Comparison of ENCODE assay signal across 9 cellular contexts in genomic region chr1:10507111-10507879, GRCh38. TPM values are rescaled to one million over a fixed set of nuclear protein-coding genes. Genes with fewer than 3 reads are reported as not detected.
DNase-seq lines count a peak whose midpoint lies in the region; ATAC-seq, FAIRE-seq and TF ChIP-seq lines count a peak whose summit lies in the region.
"Had no signal": no experiment of that assay in that cellular context is flagged by ENCODE, and none has a peak within 500 bp of the region (broad histone marks: within the 10 kb centered on the region; RNA-seq: fewer than 3 reads in every experiment).

No MANE protein-coding gene starts in this region.

- no peaks in the 10 kb centered on the region for H3K36me3 ChIP-seq in Loucy (ENCODE audit: insufficient read depth, low read length)

- ATAC-seq in omental fat pad (ENCODE audit: low FRiP score) (peak; percentile 75), HG03521 (IDR thresholded peaks at IDR 0.05; ENCODE audit: unreplicated experiment) (no peak), HG02588 (IDR thresholded peaks at IDR 0.05; ENCODE audit: unreplicated experiment) (no peak)

- peak; percentile 99 for TF ChIP-seq CTCF in Loucy (conservative IDR thresholded peaks at IDR 0.05; ENCODE audit: low read length)
- TF ChIP-seq CTCF in omental fat pad (IDR thresholded peaks at IDR 0.05), result peak in 1 of 3 donors; percentile 57

- peak overlapping the region; percentile 81 for H3K4me2 ChIP-seq in Loucy (ENCODE audit: low read depth, low read length, poor library complexity, severe bottlenecking)

- H4K20me1 ChIP-seq in Loucy (ENCODE audit: insufficient read depth, low read length, poor library complexity, severe bottlenecking), result no peaks in the 10 kb centered on the region

- H3K79me2 ChIP-seq in Loucy (ENCODE audit: insufficient read depth, low read length), result peaks cover 74% of the 10 kb centered on the region

- H3K9me3 ChIP-seq in Loucy (ENCODE audit: insufficient read depth, low read depth, low read length), result no peaks in the 10 kb centered on the region

- no peaks in the 10 kb centered on the region for H3K9me2 ChIP-seq in Loucy (replicated peaks; ENCODE audit: low read depth, low read length)

- FAIRE-seq in RCC 7860 (lab: Jason Lieb, UNC), result peak; percentile 78
- FAIRE-seq: colon had no signal

- no peaks in the 10 kb centered on the region for H3K27me3 ChIP-seq in Loucy (ENCODE audit: insufficient read depth, low read length, poor library complexity, severe bottlenecking)

- peaks cover 55% of the 10 kb centered on the region for H3K4me1 ChIP-seq in Loucy (ENCODE audit: insufficient read depth, low read length, poor library complexity, severe bottlenecking)

- peak overlapping the region; percentile 83 for H3K9ac ChIP-seq in Loucy (ENCODE audit: low read depth, low read length, poor library complexity, severe bottlenecking)

- H2AFZ ChIP-seq in Loucy (ENCODE audit: low read length), result no peak overlapping the region

- DNase-seq in GM04504 (ENCODE audit: low read depth) (peak; percentile 56), RCC 7860 (ENCODE audit: low spot score) (peak; percentile 75), fibroblast of the conjunctiva (ENCODE audit: low read depth) (peak; percentile 83), omental fat pad (ENCODE audit: low spot score) (no peak)
- DNase-seq in activated T-helper 1 cell treated with anti-CD3 and anti-CD28 coated beads, Interleukin-2, amount 50 U/mL, for 16 hours (ENCODE audit: low read depth in 1 of 2, low spot score in 1 of 2), result peak; percentile 21 to 26

- peaks cover 31% of the 10 kb centered on the region for H3F3A ChIP-seq in Loucy (ENCODE audit: low read depth)

- H3K4me3 ChIP-seq in Loucy (ENCODE audit: low read length, poor library complexity, severe bottlenecking), result peak overlapping the region; percentile 43

RNA-seq across cellular contexts. Expression of gene PEX14, which starts 32.5 kb away (rescaled TPM):
- 10 to 100 TPM; 10.6 to 19.6 (median 13.9) TPM for total RNA-seq in omental fat pad

RNA-seq across cellular contexts. Expression of gene DFFA, which starts 35.0 kb away (rescaled TPM):
- total RNA-seq in omental fat pad, result 10 to 100 TPM; 17.8 to 27.2 (median 21.6) TPM

RNA-seq across cellular contexts. Expression of gene CORT, which starts 57.5 kb away (rescaled TPM):
- 1 to 10 TPM in 1 of 4 donors, not detected in 3; 1.7 TPM for total RNA-seq in omental fat pad
